In genomic region chr17:35726609-35727460, GRCh38 we compare ENCODE assay signal across 8 cellular contexts. TPM values are rescaled to one million over a fixed set of nuclear protein-coding genes. Genes with fewer than 3 reads are reported as not detected.
DNase-seq lines count a peak whose midpoint lies in the region; ATAC-seq, FAIRE-seq and TF ChIP-seq lines count a peak whose summit lies in the region.

No MANE protein-coding gene starts in this region.

- H3K4me3 Mint-ChIP-seq in activated T-cell treated with anti-CD3 and anti-CD28 coated beads, Interleukin-2, amount 50 U/mL, for 72 hours = no peak overlapping the region

- peaks cover 0 to 11% (median 6%) of the 10 kb centered on the region in 3 donors for H3K4me1 ChIP-seq in pancreas

- peak in 3 of 4 donors; percentile 27 to 46 (median 41) for ATAC-seq in pancreas
- ATAC-seq in HG03342 (IDR thresholded peaks at IDR 0.05; ENCODE audit: unreplicated experiment) = no peak
- ATAC-seq in activated T-cell treated with anti-CD3 and anti-CD28 coated beads, Interleukin-2, amount 50 U/mL, for 72 hours (replicated peaks in 1 of 2) = no peak

- no peaks in the 10 kb centered on the region for H3K27me3 Mint-ChIP-seq in activated T-cell treated with anti-CD3 and anti-CD28 coated beads, Interleukin-2, amount 50 U/mL, for 72 hours (ENCODE audit: low read depth)

- H3K27ac ChIP-seq in pancreas = peak overlapping the region in 2 of 4 donors; percentile 7 to 23

- WGBS in pancreas, 2 donors = 59 to 62% methylated on average over 9 of the region's 9 CpGs

- H3K27me3 ChIP-seq in pancreas = no peaks in the 10 kb centered on the region

- H3K4me3 ChIP-seq in epithelial cell of esophagus (ENCODE audit: low read length) (no peak overlapping the region), pancreas (no peak overlapping the region)

- FAIRE-seq in pancreas (lab: Jason Lieb, UNC) = no peak

- intact Hi-C loops in pancreas (cut with DNase I) = no loop called here

- no peak overlapping the region for H3K27ac Mint-ChIP-seq in activated T-cell treated with anti-CD3 and anti-CD28 coated beads, Interleukin-2, amount 50 U/mL, for 72 hours

- no peaks in the 10 kb centered on the region for H3K9me3 Mint-ChIP-seq in activated T-cell treated with anti-CD3 and anti-CD28 coated beads, Interleukin-2, amount 50 U/mL, for 72 hours

- TF ChIP-seq CTCF in epithelial cell of esophagus (IDR thresholded peaks at IDR 0.05; ENCODE audit: insufficient read depth, low read depth, low read length, missing control alignments) (no peak), pancreas (IDR thresholded peaks at IDR 0.05) (no peak)

- no peaks in the 10 kb centered on the region for H3K9me3 ChIP-seq in pancreas

- DNase-seq in DMS 273 treated with DMSO at 0.1 percent for 48 hours (lab: John Stamatoyannopoulos, UW) (peak; percentile 56), M059J (ENCODE audit: low read depth) (peak; percentile 78), epithelial cell of esophagus (ENCODE audit: low read depth) (peak; percentile 76), pancreas (peak in 4 of 6 donors; percentile 39 to 79 (median 64)), amygdala (lab: John Stamatoyannopoulos, UW) (no peak)
- no peak for DNase-seq in activated T-cell treated with anti-CD3 and anti-CD28 coated beads, Interleukin-2, amount 50 U/mL, for 72 hours
- no peak for DNase-seq in effector CD4-positive, alpha-beta T cell

- peaks cover 4 to 9% of the 10 kb centered on the region in 2 donors for H3K36me3 Mint-ChIP-seq in activated T-cell treated with anti-CD3 and anti-CD28 coated beads, Interleukin-2, amount 50 U/mL, for 72 hours (ENCODE audit: insufficient read depth in 2 of 2)

- H3K36me3 ChIP-seq in pancreas = peaks cover 0 to 14% (median 0%) of the 10 kb centered on the region in 3 donors

- H3K4me1 Mint-ChIP-seq in activated T-cell treated with anti-CD3 and anti-CD28 coated beads, Interleukin-2, amount 50 U/mL, for 72 hours (ENCODE audit: low read depth) = peaks cover 14% of the 10 kb centered on the region

RNA-seq across cellular contexts. Expression of gene RASL10B, which starts 4.6 kb away (rescaled TPM):
- total RNA-seq in M059J (2014; rRNA removed; shearing (Covaris generic)) = 0.71 and 0.89 TPM in 2 replicates
- total RNA-seq in pancreas = 1 to 10 TPM; 3.1 to 4.9 (median 4.0) TPM
- polyA plus RNA-seq in pancreas = 1 to 10 TPM; 2.5 to 6.3 TPM
- total RNA-seq in activated T-cell treated with anti-CD3 and anti-CD28 coated beads, Interleukin-2, amount 50 U/mL, for 72 hours = 1 to 10 TPM in 1 of 2 donors, under 1 TPM in 1; 0.32 to 1.3 TPM

RNA-seq across cellular contexts. Expression of gene GAS2L2, which starts 26.2 kb away (rescaled TPM):
- total RNA-seq in M059J (2014; rRNA removed; shearing (Covaris generic)) = not detected in 2 replicates
- under 1 TPM; 0.03 to 0.15 (median 0.07) TPM for total RNA-seq in pancreas
- under 1 TPM in 1 of 2 donors, not detected in 1; 0.33 TPM for polyA plus RNA-seq in pancreas
- under 1 TPM; 0.09 to 0.17 TPM for total RNA-seq in activated T-cell treated with anti-CD3 and anti-CD28 coated beads, Interleukin-2, amount 50 U/mL, for 72 hours

RNA-seq across cellular contexts. Expression of gene C17orf50, which starts 33.9 kb away (rescaled TPM):
- not detected in 2 replicates for total RNA-seq in M059J (2014; rRNA removed; shearing (Covaris generic))
- under 1 TPM in 2 of 6 donors, not detected in 4; 0.17 to 0.28 TPM for total RNA-seq in pancreas
- under 1 TPM in 1 of 2 donors, not detected in 1; 0.12 TPM for polyA plus RNA-seq in pancreas
- total RNA-seq in activated T-cell treated with anti-CD3 and anti-CD28 coated beads, Interleukin-2, amount 50 U/mL, for 72 hours = not detected

Comparison
In these comparisons a context has a peak if more than half of its experiments do, and no peak if none do; other contexts are left out.
1. DNase-seq: peak in DMS 273 treated with DMSO at 0.1 percent for 48 hours (single experiment), M059J (single experiment), epithelial cell of esophagus (single experiment) and pancreas (4 of 6); none in activated T-cell treated with anti-CD3 and anti-CD28 coated beads, Interleukin-2, amount 50 U/mL, for 72 hours (0 of 2), effector CD4-positive, alpha-beta T cell (single experiment) and amygdala (0 of 56).
2. ATAC-seq: peak in pancreas (3 of 4); none in HG03342 (single experiment) and activated T-cell treated with anti-CD3 and anti-CD28 coated beads, Interleukin-2, amount 50 U/mL, for 72 hours (0 of 2).